8 cellular contexts compared by ENCODE assay signal in the genomic region with DNA sequence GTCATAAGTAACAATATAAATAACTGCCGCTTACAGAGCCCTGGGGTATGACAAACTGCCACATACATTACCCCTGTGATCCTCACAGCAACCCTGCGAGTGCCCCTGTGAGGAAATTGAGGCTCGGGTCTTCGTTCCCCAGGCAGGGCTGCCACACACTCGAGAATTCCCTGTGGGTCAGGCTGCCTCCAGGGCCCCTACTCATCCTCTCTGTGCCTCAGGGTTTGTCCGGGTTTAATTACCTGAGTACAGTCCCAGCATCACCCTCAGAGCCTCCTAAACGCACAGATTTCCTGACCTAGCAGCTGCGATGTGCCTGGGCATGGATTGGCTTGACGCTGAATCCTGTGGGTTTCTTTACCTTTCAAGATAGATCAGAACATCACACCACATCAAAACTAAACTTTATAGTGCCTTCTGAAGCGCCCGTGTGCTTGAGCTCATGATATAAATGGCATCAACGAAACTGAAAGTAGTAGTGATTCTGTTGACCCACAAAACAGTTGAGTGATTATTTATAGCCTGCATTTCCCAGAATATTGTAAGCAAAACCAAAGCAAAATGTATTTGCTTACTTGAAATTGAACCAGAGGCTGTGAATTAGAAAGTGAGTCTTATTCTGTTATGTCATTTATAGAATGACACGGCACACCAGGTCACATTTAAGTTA. TPM values are rescaled to one million over a fixed set of nuclear protein-coding genes. Genes with fewer than 3 reads are reported as not detected.
DNase-seq lines count a peak whose midpoint lies in the region; ATAC-seq, FAIRE-seq and TF ChIP-seq lines count a peak whose summit lies in the region.

No MANE protein-coding gene starts in this region.

- peak; percentile 31 for ATAC-seq in GM21786 (IDR thresholded peaks at IDR 0.05; ENCODE audit: unreplicated experiment)
- peak; percentile 87 for ATAC-seq in activated CD8-positive, alpha-beta T cell treated with anti-CD3 and anti-CD28 coated beads for 36 hours

- H3K4me1 Mint-ChIP-seq in activated CD8-positive, alpha-beta T cell treated with anti-CD3 and anti-CD28 coated beads for 36 hours (ENCODE audit: low read depth): peaks cover 52% of the 10 kb centered on the region

- no peak for FAIRE-seq in kidney (lab: Jason Lieb, UNC)
- no peak for FAIRE-seq in urothelium cell line (lab: Jason Lieb, UNC)

- POLR2A ChIA-PET in activated CD8-positive, alpha-beta T cell treated with anti-CD3 and anti-CD28 coated beads for 36 hours (lab: Charles Lee): interaction anchor here (0.7 to 5.4 kb wide), 9 partner anchors 9 to 294 kb away, joined by 3 to 31 read pairs (median 3); a partner anchor contains a TSS

- DNase-seq in CD1c-positive myeloid dendritic cell (ENCODE audit: extremely low spot score) (peak; percentile 32), kidney (no peak), urothelium cell line (ENCODE audit: low spot score) (no peak), H7 (no peak), SHP77 treated with DMSO at 0.1 percent for 48 hours (lab: John Stamatoyannopoulos, UW) (no peak)
- DNase-seq in activated CD8-positive, alpha-beta T cell treated with anti-CD3 and anti-CD28 coated beads for 36 hours: peak; percentile 78

- H3K27ac Mint-ChIP-seq in activated CD8-positive, alpha-beta T cell treated with anti-CD3 and anti-CD28 coated beads for 36 hours: peak overlapping the region; percentile 82

- H3K27me3 Mint-ChIP-seq in activated CD8-positive, alpha-beta T cell treated with anti-CD3 and anti-CD28 coated beads for 36 hours: no peaks in the 10 kb centered on the region

- no peaks in the 10 kb centered on the region for H3K27me3 ChIP-seq in H7 (ENCODE audit: control insufficient read depth, insufficient read depth, low read length)

- H3K27ac ChIP-seq in kidney (ENCODE audit: low read depth in 2 of 2, low read length in 2 of 2) (peak overlapping the region; percentile 78 to 82), temporal lobe (ENCODE audit: low read depth, low read length) (peak overlapping the region; percentile 38)

- H3K4me1 ChIP-seq in kidney (ENCODE audit: control insufficient read depth in 1 of 2, insufficient read depth in 1 of 2, low read depth in 1 of 2, low read length in 2 of 2): peaks cover 17 to 19% of the 10 kb centered on the region in 2 donors

- H3K4me3 ChIP-seq in kidney (ENCODE audit: low read length in 2 of 2): peak overlapping the region in 1 of 2 donors; percentile 22
- H3K4me3 ChIP-seq in H7 (ENCODE audit: insufficient read depth, low read depth, low read length): no peak overlapping the region

- CTCF ChIA-PET in activated CD8-positive, alpha-beta T cell treated with anti-CD3 and anti-CD28 coated beads for 36 hours (lab: Charles Lee): interaction anchor here (1.0 to 3.2 kb wide), 12 partner anchors 9 to 382 kb away, joined by 3 to 12 read pairs (median 4); a partner anchor contains a TSS

- H3K4me3 Mint-ChIP-seq in activated CD8-positive, alpha-beta T cell treated with anti-CD3 and anti-CD28 coated beads for 36 hours: peak overlapping the region; percentile 54

- H3K36me3 ChIP-seq in kidney (ENCODE audit: control insufficient read depth in 1 of 2, insufficient read depth in 2 of 2, low read length in 2 of 2): no peaks in the 10 kb centered on the region
- no peaks in the 10 kb centered on the region; the same call in 1 of the 2 replicates for H3K36me3 ChIP-seq in H7 (replicated peaks; ENCODE audit: control insufficient read depth, insufficient read depth, low read length)

- no peaks in the 10 kb centered on the region for H3K9me3 Mint-ChIP-seq in activated CD8-positive, alpha-beta T cell treated with anti-CD3 and anti-CD28 coated beads for 36 hours

- no peaks in the 10 kb centered on the region for H3K9me3 ChIP-seq in kidney (ENCODE audit: control insufficient read depth in 1 of 2, low read length in 2 of 2)

- intact Hi-C loops in activated CD8-positive, alpha-beta T cell treated with anti-CD3 and anti-CD28 coated beads for 36 hours (cut with micrococcal nuclease): loop anchor here (5.0 kb wide), 1 partner anchor 60 kb away; no protein-coding TSS in a partner anchor
- intact Hi-C loops in kidney (cut with DNase I): no loop called here

- H3K9ac ChIP-seq in kidney (ENCODE audit: low read length in 2 of 2): peak overlapping the region; percentile 33 to 37

- peaks cover 25% of the 10 kb centered on the region for H3K36me3 Mint-ChIP-seq in activated CD8-positive, alpha-beta T cell treated with anti-CD3 and anti-CD28 coated beads for 36 hours (ENCODE audit: low read depth)

- no peak for TF ChIP-seq CTCF in activated CD8-positive, alpha-beta T cell treated with anti-CD3 and anti-CD28 coated beads for 36 hours (IDR thresholded peaks at IDR 0.05)
- TF ChIP-seq CTCF in kidney (IDR thresholded peaks at IDR 0.05; ENCODE audit: borderline replicate concordance, extremely low read depth, insufficient read depth): no peak

RNA-seq across cellular contexts. Expression of a gene that starts 14.0 kb away (rescaled TPM):
- total RNA-seq in activated CD8-positive, alpha-beta T cell treated with anti-CD3 and anti-CD28 coated beads for 36 hours: 10 to 100 TPM; 12.8 to 14.9 TPM
- 21.8 TPM for total RNA-seq in kidney
- polyA plus RNA-seq in kidney (ENCODE audit: insufficient read depth, low read depth, low replicate concordance): 3.4 TPM
- 26.1 TPM for total RNA-seq in temporal lobe
- 5.7 and 8.2 TPM in 2 replicates for total RNA-seq in H7 (2014; rRNA removed; shearing (Covaris generic))

RNA-seq across cellular contexts. Expression of a gene that starts 31.6 kb away (rescaled TPM):
- not detected for total RNA-seq in activated CD8-positive, alpha-beta T cell treated with anti-CD3 and anti-CD28 coated beads for 36 hours
- total RNA-seq in kidney (12.0 TPM), temporal lobe (0.98 TPM)
- 13.0 TPM for polyA plus RNA-seq in kidney (ENCODE audit: insufficient read depth, low read depth, low replicate concordance)
- total RNA-seq in H7 (2014; rRNA removed; shearing (Covaris generic)): 0.15 TPM in 1 of 2 replicates, not detected in the other

Comparison
In these comparisons a context has a peak if more than half of its experiments do, and no peak if none do; other contexts are left out.
1. DNase-seq: peak in CD1c-positive myeloid dendritic cell (single experiment) and activated CD8-positive, alpha-beta T cell treated with anti-CD3 and anti-CD28 coated beads for 36 hours (single experiment); none in kidney (single experiment), urothelium cell line (single experiment), H7 (single experiment) and SHP77 treated with DMSO at 0.1 percent for 48 hours (single experiment).